9 cellular contexts compared by ENCODE assay signal in genomic region chr4:136489101-136489500, GRCh38.
"Had no signal": no experiment of that assay in that cellular context is flagged by ENCODE, and none has a peak within 500 bp of the region (broad histone marks: within the 10 kb centered on the region; RNA-seq: fewer than 3 reads in every experiment).

No MANE protein-coding gene starts in this region.

- H3K36me3 ChIP-seq: HAP-1 had no signal

- H3K9me3 ChIP-seq: HAP-1 had no signal

- DNase-seq: GM23248, GOT3, H7, H9 had no signal

- H3K4me1 Mint-ChIP-seq: GM23338, H9 had no signal

- H3K9me3 Mint-ChIP-seq: GM23338, H9 had no signal

- H3K4me3 Mint-ChIP-seq: GM23338, H9 had no signal

- H3K4me1 ChIP-seq: HAP-1 had no signal

- ATAC-seq: GM23338, HCT116 had no signal

- H3K27ac Mint-ChIP-seq: GM23338, H9 had no signal

- FAIRE-seq: H1, H54 had no signal

- H3K4me3 ChIP-seq: GM23248, GM23338, HAP-1 had no signal
